Comparison of ENCODE assay signal across 38 cellular contexts in genomic region chr15:28783466-28783865, GRCh38.
"Had no signal": no experiment of that assay in that cellular context is flagged by ENCODE, and none has a peak within 500 bp of the region (broad histone marks: within the 10 kb centered on the region; RNA-seq: fewer than 3 reads in every experiment).

No MANE protein-coding gene starts in this region.

- DNase-seq: activated effector memory CD4-positive, alpha-beta T cell treated with anti-CD3 and anti-CD28 coated beads, Interleukin-2, amount 50 U/mL, for 16 hours; activated effector memory CD4-positive, alpha-beta T cell treated with Interleukin-2 at 50 U/mL for 16 hours; activated gamma-delta T cell; activated gamma-delta T cell treated with Interleukin-2 at 50 U/mL for 16 hours; activated naive CD4-positive, alpha-beta T cell; activated naive CD4-positive, alpha-beta T cell treated with anti-CD3 and anti-CD28 coated beads for 36 hours; activated naive CD4-positive, alpha-beta T cell treated with anti-CD3 and anti-CD28 coated beads, Interleukin-2, amount 10 ng/mL, durations not matched to agents 7 days and 5 days; activated naive CD4-positive, alpha-beta T cell treated with anti-CD3 and anti-CD28 coated beads, Interleukin-2, amount 50 U/mL, for 16 hours; activated naive CD4-positive, alpha-beta T cell treated with Interleukin-2 at 50 U/mL for 16 hours; activated naive CD8-positive, alpha-beta T cell treated with anti-CD3 and anti-CD28 coated beads for 36 hours; activated naive CD8-positive, alpha-beta T cell treated with anti-CD3 and anti-CD28 coated beads, Interleukin-2, amount 10 ng/mL, durations not matched to agents 7 days and 5 days; activated naive CD8-positive, alpha-beta T cell treated with anti-CD3 and anti-CD28 coated beads, Interleukin-2, amount 50 U/mL, for 24 hours; activated T-cell treated with anti-CD3 and anti-CD28 coated beads, Interleukin-2, amount 50 U/mL, for 1 hour; activated T-cell treated with anti-CD3 and anti-CD28 coated beads, Interleukin-2, amount 50 U/mL, for 24 hours; activated T-cell treated with anti-CD3 and anti-CD28 coated beads, Interleukin-2, amount 50 U/mL, for 4 hours; activated T-cell treated with anti-CD3 and anti-CD28 coated beads, Interleukin-2, amount 50 U/mL, for 48 hours; activated T-cell treated with anti-CD3 and anti-CD28 coated beads, Interleukin-2, amount 50 U/mL, for 72 hours; amniotic stem cell; amygdala; anterior cingulate cortex; body of pancreas; brain microvascular endothelial cell; caudate nucleus; central memory CD4-positive, alpha-beta T cell; cerebellar nuclear complex had no signal

- H3K4me3 Mint-ChIP-seq: activated naive CD4-positive, alpha-beta T cell treated with anti-CD3 and anti-CD28 coated beads for 36 hours; activated naive CD4-positive, alpha-beta T cell treated with anti-CD3 and anti-CD28 coated beads, Interleukin-2, amount 10 ng/mL, durations not matched to agents 7 days and 5 days; activated naive CD4-positive, alpha-beta T cell treated with anti-CD3 and anti-CD28 coated beads, Interleukin-2, amount 50 U/mL, for 24 hours; activated naive CD8-positive, alpha-beta T cell; activated naive CD8-positive, alpha-beta T cell treated with anti-CD3 and anti-CD28 coated beads for 36 hours; activated naive CD8-positive, alpha-beta T cell treated with anti-CD3 and anti-CD28 coated beads, Interleukin-2, amount 10 ng/mL, durations not matched to agents 7 days and 5 days; activated naive CD8-positive, alpha-beta T cell treated with anti-CD3 and anti-CD28 coated beads, Interleukin-2, amount 50 U/mL, for 24 hours; activated T-cell treated with anti-CD3 and anti-CD28 coated beads, Interleukin-2, amount 50 U/mL, for 24 hours; activated T-cell treated with anti-CD3 and anti-CD28 coated beads, Interleukin-2, amount 50 U/mL, for 4 hours; activated T-cell treated with anti-CD3 and anti-CD28 coated beads, Interleukin-2, amount 50 U/mL, for 72 hours; activated T-helper 1 cell treated with anti-CD3 and anti-CD28 coated beads, Interleukin-12 subunit alpha, Interleukin-12 subunit beta, Interleukin-2, Interleukin-4 antibody, amounts not matched to agents 30 ng/mL and 10 ng/mL and 1 ng/mL, durations not matched to agents 14 hours and 24 hours and 36 hours; brain; central memory CD8-positive, alpha-beta T cell had no signal

- H3K36me3 Mint-ChIP-seq: activated naive CD4-positive, alpha-beta T cell treated with anti-CD3 and anti-CD28 coated beads, Interleukin-2, amount 10 ng/mL, durations not matched to agents 7 days and 5 days; activated naive CD4-positive, alpha-beta T cell treated with anti-CD3 and anti-CD28 coated beads, Interleukin-2, amount 50 U/mL, for 24 hours; activated naive CD4-positive, alpha-beta T cell treated with anti-CD3 and anti-CD28 coated beads, Interleukin-2, amount 50 U/mL, for 72 hours; activated naive CD8-positive, alpha-beta T cell; activated naive CD8-positive, alpha-beta T cell treated with anti-CD3 and anti-CD28 coated beads for 36 hours; activated naive CD8-positive, alpha-beta T cell treated with anti-CD3 and anti-CD28 coated beads, Interleukin-2, amount 10 ng/mL, durations not matched to agents 7 days and 5 days; brain had no signal

- H3K27me3 Mint-ChIP-seq: brain had no signal

- H3K9me3 ChIP-seq: adrenal gland, ascending aorta, body of pancreas, breast epithelium had no signal

- ATAC-seq: activated naive CD4-positive, alpha-beta T cell treated with anti-CD3 and anti-CD28 coated beads, Interleukin-2, amount 50 U/mL, for 72 hours; activated naive CD8-positive, alpha-beta T cell treated with anti-CD3 and anti-CD28 coated beads, Interleukin-2, amount 50 U/mL, for 24 hours; activated T-cell treated with anti-CD3 and anti-CD28 coated beads, Interleukin-2, amount 50 U/mL, for 4 hours; activated T-cell treated with anti-CD3 and anti-CD28 coated beads, Interleukin-2, amount 50 U/mL, for 72 hours; body of pancreas had no signal

- H3K27ac ChIP-seq: adrenal gland, ascending aorta, body of pancreas, brain microvascular endothelial cell, breast epithelium, cardiac muscle cell had no signal

- H3K4me3 ChIP-seq: adrenal gland, ascending aorta, body of pancreas, breast epithelium, cardiac muscle cell had no signal

- FAIRE-seq: astrocyte, bronchial epithelial cell had no signal

- H3K36me3 ChIP-seq: adrenal gland, ascending aorta, brain microvascular endothelial cell, breast epithelium, cardiac muscle cell had no signal

- H3K4me1 Mint-ChIP-seq: activated naive CD4-positive, alpha-beta T cell treated with anti-CD3 and anti-CD28 coated beads, Interleukin-2, amount 10 ng/mL, durations not matched to agents 7 days and 5 days; activated naive CD4-positive, alpha-beta T cell treated with anti-CD3 and anti-CD28 coated beads, Interleukin-2, amount 50 U/mL, for 24 hours; activated naive CD8-positive, alpha-beta T cell treated with anti-CD3 and anti-CD28 coated beads, Interleukin-2, amount 50 U/mL, for 24 hours; brain; central memory CD8-positive, alpha-beta T cell had no signal

- H3K9me3 Mint-ChIP-seq: activated naive CD4-positive, alpha-beta T cell treated with anti-CD3 and anti-CD28 coated beads for 36 hours; activated naive CD4-positive, alpha-beta T cell treated with anti-CD3 and anti-CD28 coated beads, Interleukin-2, amount 10 ng/mL, durations not matched to agents 7 days and 5 days; activated naive CD4-positive, alpha-beta T cell treated with anti-CD3 and anti-CD28 coated beads, Interleukin-2, amount 50 U/mL, for 24 hours; activated naive CD4-positive, alpha-beta T cell treated with anti-CD3 and anti-CD28 coated beads, Interleukin-2, amount 50 U/mL, for 72 hours; activated naive CD8-positive, alpha-beta T cell treated with anti-CD3 and anti-CD28 coated beads for 36 hours; activated naive CD8-positive, alpha-beta T cell treated with anti-CD3 and anti-CD28 coated beads, Interleukin-2, amount 10 ng/mL, durations not matched to agents 7 days and 5 days; activated naive CD8-positive, alpha-beta T cell treated with anti-CD3 and anti-CD28 coated beads, Interleukin-2, amount 50 U/mL, for 24 hours; activated T-cell treated with anti-CD3 and anti-CD28 coated beads, Interleukin-2, amount 50 U/mL, for 24 hours; activated T-cell treated with anti-CD3 and anti-CD28 coated beads, Interleukin-2, amount 50 U/mL, for 4 hours; activated T-cell treated with anti-CD3 and anti-CD28 coated beads, Interleukin-2, amount 50 U/mL, for 72 hours; activated T-helper 1 cell treated with anti-CD3 and anti-CD28 coated beads, Interleukin-12 subunit alpha, Interleukin-12 subunit beta, Interleukin-2, Interleukin-4 antibody, amounts not matched to agents 30 ng/mL and 10 ng/mL and 1 ng/mL, durations not matched to agents 14 hours and 24 hours and 36 hours; activated T-helper 2 cell treated with anti-CD3 and anti-CD28 coated beads, Interferon-gamma antibody, Interleukin-2, Interleukin-4, amounts not matched to agents 10 μg/mL and 5 μg/mL and 100 μg/mL, durations not matched to agents 14 hours and 24 hours and 36 hours; central memory CD8-positive, alpha-beta T cell had no signal

- H3K4me1 ChIP-seq: body of pancreas, breast epithelium had no signal

- H3K27me3 ChIP-seq: adrenal gland, ascending aorta, body of pancreas, brain microvascular endothelial cell, cardiac muscle cell had no signal

- H3K27ac Mint-ChIP-seq: activated naive CD4-positive, alpha-beta T cell treated with anti-CD3 and anti-CD28 coated beads for 36 hours; activated naive CD4-positive, alpha-beta T cell treated with anti-CD3 and anti-CD28 coated beads, Interleukin-2, amount 10 ng/mL, durations not matched to agents 7 days and 5 days; activated naive CD4-positive, alpha-beta T cell treated with anti-CD3 and anti-CD28 coated beads, Interleukin-2, amount 50 U/mL, for 24 hours; activated naive CD4-positive, alpha-beta T cell treated with anti-CD3 and anti-CD28 coated beads, Interleukin-2, amount 50 U/mL, for 72 hours; activated naive CD8-positive, alpha-beta T cell; activated naive CD8-positive, alpha-beta T cell treated with anti-CD3 and anti-CD28 coated beads for 36 hours; activated naive CD8-positive, alpha-beta T cell treated with anti-CD3 and anti-CD28 coated beads, Interleukin-2, amount 10 ng/mL, durations not matched to agents 7 days and 5 days; activated naive CD8-positive, alpha-beta T cell treated with anti-CD3 and anti-CD28 coated beads, Interleukin-2, amount 50 U/mL, for 24 hours; activated T-cell treated with anti-CD3 and anti-CD28 coated beads, Interleukin-2, amount 50 U/mL, for 24 hours; activated T-cell treated with anti-CD3 and anti-CD28 coated beads, Interleukin-2, amount 50 U/mL, for 72 hours; activated T-helper 1 cell treated with anti-CD3 and anti-CD28 coated beads, Interleukin-12 subunit alpha, Interleukin-12 subunit beta, Interleukin-2, Interleukin-4 antibody, amounts not matched to agents 30 ng/mL and 10 ng/mL and 1 ng/mL, durations not matched to agents 14 hours and 24 hours and 36 hours; activated T-helper 2 cell treated with anti-CD3 and anti-CD28 coated beads, Interferon-gamma antibody, Interleukin-2, Interleukin-4, amounts not matched to agents 10 μg/mL and 5 μg/mL and 100 μg/mL, durations not matched to agents 14 hours and 24 hours and 36 hours; brain had no signal
